In the genomic region with DNA sequence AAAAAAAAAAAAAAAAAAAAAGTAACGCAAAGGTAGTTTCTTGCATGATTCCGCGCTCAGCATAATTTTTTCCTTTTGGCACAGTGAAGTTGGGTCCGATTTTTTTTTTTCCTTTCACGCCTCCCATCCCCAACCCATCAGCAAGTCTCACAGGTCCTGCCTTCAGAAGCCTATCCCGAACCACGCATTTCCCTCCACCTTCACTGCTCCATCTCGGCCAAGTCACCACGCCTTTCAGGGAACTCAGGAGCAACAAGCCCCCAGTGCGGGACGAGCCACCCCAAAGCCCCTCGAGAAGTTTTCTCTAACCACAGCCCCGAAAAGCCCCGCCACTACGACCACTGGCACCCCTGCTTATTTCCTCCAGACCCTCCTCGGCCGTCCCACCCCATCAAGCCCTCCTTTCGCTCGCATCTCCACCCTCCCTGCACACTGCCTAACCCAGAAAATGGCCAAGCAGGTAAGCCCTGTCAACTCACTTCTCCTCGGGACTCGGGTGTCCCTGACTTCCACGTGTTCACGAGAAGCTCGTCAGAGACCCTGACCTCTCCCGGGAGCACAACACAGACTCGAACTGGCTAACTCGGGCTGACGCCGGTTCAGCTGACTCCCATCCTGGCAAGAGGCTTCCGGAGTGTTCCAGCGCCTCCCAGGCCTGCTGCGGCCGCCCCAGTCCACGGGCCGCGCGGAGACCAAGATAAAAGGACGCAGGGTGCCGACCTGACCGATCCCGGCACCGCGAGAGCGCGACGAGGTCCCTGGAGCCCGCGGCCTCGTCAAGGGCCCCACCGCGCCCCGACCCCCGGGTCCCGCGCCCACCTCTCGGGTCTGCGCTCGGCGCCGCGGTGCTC, we compare ENCODE assay signal across 8 cellular contexts. TPM values are rescaled to one million over a fixed set of nuclear protein-coding genes. Genes with fewer than 3 reads are reported as not detected.
DNase-seq lines count a peak whose midpoint lies in the region; ATAC-seq and TF ChIP-seq lines count a peak whose summit lies in the region.

No MANE protein-coding gene starts in this region.

- H3K27me3 Mint-ChIP-seq in CD14-positive monocyte (ENCODE audit: low read depth in 3 of 3): no peaks in the 10 kb centered on the region
- no peaks in the 10 kb centered on the region for H3K27me3 Mint-ChIP-seq in IgD-negative memory B cell

- intact Hi-C loops in CD14-positive monocyte (cut with micrococcal nuclease): loop anchor here in 1 of 2 donors (5.0 to 10.0 kb wide), 3 partner anchors 126 to 554 kb away; partner anchors contain the start of genes LETM1 and MXD4

- ATAC-seq in GM19463 (IDR thresholded peaks at IDR 0.05; ENCODE audit: unreplicated experiment) (peak; percentile 1), GM21717 (IDR thresholded peaks at IDR 0.05; ENCODE audit: unreplicated experiment) (no peak)

- H3K4me1 Mint-ChIP-seq in CD14-positive monocyte (peaks cover 59% of the 10 kb centered on the region), IgD-negative memory B cell (peaks cover 44 to 59% (median 51%) of the 10 kb centered on the region in 3 donors)

- H3K36me3 Mint-ChIP-seq in CD14-positive monocyte (peaks cover 12 to 33% of the 10 kb centered on the region in 2 donors), IgD-negative memory B cell (peaks cover 1% of the 10 kb centered on the region)

- no peaks in the 10 kb centered on the region for H3K27me3 ChIP-seq in neuron (ENCODE audit: insufficient read depth, low read length)

- H2AFZ ChIP-seq in neuron (ENCODE audit: low read depth, low read length): peak overlapping the region; percentile 98

- peak overlapping the region; percentile 81 to 93 (median 92) for H3K27ac Mint-ChIP-seq in CD14-positive monocyte
- peak overlapping the region; percentile 83 to 99 (median 93) for H3K27ac Mint-ChIP-seq in IgD-negative memory B cell

- H3K36me3 ChIP-seq in neuron (ENCODE audit: insufficient read depth, low read length): peaks cover 18% of the 10 kb centered on the region

- H3K4me3 Mint-ChIP-seq in CD14-positive monocyte: peak overlapping the region; percentile 97
- peak overlapping the region; percentile 88 to 99 (median 93) for H3K4me3 Mint-ChIP-seq in IgD-negative memory B cell

- H3K4me3 ChIP-seq in neuron (ENCODE audit: low read length): peak overlapping the region; percentile 100

- H3K9me3 Mint-ChIP-seq in CD14-positive monocyte: no peaks in the 10 kb centered on the region
- H3K9me3 Mint-ChIP-seq in IgD-negative memory B cell: no peaks in the 10 kb centered on the region

- TF ChIP-seq CTCF in CD14-positive monocyte (IDR thresholded peaks at IDR 0.05): no peak

- H3K4me1 ChIP-seq in neuron (ENCODE audit: insufficient read depth, low read length): peaks cover 38% of the 10 kb centered on the region

- peaks cover 1% of the 10 kb centered on the region for H3K9me3 ChIP-seq in neuron (ENCODE audit: low read length)

- peak; percentile 59 for DNase-seq in CD14-positive monocyte (ENCODE audit: low spot score)
- peak; percentile 82 for DNase-seq in activated effector memory CD4-positive, alpha-beta T cell treated with anti-CD3 and anti-CD28 coated beads, Interleukin-2, amount 50 U/mL, for 16 hours
- DNase-seq in globus pallidus (ENCODE audit: low spot score): peak; percentile 49
- no peak for DNase-seq in MV-4-11 (lab: John Stamatoyannopoulos, UW)

RNA-seq across cellular contexts. Expression of gene SLBP, which starts 0.8 kb away (rescaled TPM):
- polyA plus RNA-seq in CD14-positive monocyte: 10 to 100 TPM; 59.1 to 63.7 TPM
- 49.1 TPM for polyA plus RNA-seq in IgD-negative memory B cell

RNA-seq across cellular contexts. Expression of gene TMEM129, which starts 9.8 kb away (rescaled TPM):
- polyA plus RNA-seq in CD14-positive monocyte: 10 to 100 TPM; 22.4 to 24.1 TPM
- polyA plus RNA-seq in IgD-negative memory B cell: 46.1 TPM

RNA-seq across cellular contexts. Expression of gene TACC3, which starts 10.0 kb away (rescaled TPM):
- 10 to 100 TPM; 43.7 to 56.6 TPM for polyA plus RNA-seq in CD14-positive monocyte
- polyA plus RNA-seq in IgD-negative memory B cell: 20.0 TPM

RNA-seq across cellular contexts. Expression of gene FAM53A, which starts 27.2 kb away (rescaled TPM):
- polyA plus RNA-seq in CD14-positive monocyte (under 1 TPM; 0.40 to 0.82 TPM), IgD-negative memory B cell (1.5 TPM)
